In the genomic region with DNA sequence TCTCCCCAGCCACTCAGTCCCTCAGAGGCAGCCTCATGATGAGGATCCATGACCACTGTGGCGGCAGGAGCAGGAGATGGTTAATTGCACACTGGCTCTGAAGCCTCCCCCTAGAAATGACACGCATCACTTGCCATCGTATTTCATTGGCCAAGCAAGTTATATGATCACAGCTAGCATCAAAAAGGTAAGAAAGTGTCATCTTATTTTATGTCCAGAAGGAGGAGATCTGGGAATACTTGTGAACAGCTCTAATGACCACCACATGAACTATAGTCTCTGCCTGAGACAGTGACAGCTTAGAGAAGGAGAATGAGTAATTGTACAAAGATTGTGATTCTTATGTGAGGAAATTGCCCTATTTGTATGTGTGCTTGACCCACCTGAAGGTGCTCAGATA, we compare ENCODE assay signal across 13 cellular contexts.
DNase-seq lines count a peak whose midpoint lies in the region; ATAC-seq and TF ChIP-seq lines count a peak whose summit lies in the region.
"Had no signal": no experiment of that assay in that cellular context is flagged by ENCODE, and none has a peak within 500 bp of the region (broad histone marks: within the 10 kb centered on the region; RNA-seq: fewer than 3 reads in every experiment).

No MANE protein-coding gene starts in this region.

- H3K9me3 Mint-ChIP-seq in activated naive CD8-positive, alpha-beta T cell treated with anti-CD3 and anti-CD28 coated beads for 36 hours, result peaks cover 3% of the 10 kb centered on the region
- H3K9me3 Mint-ChIP-seq: memory B cell had no signal

- H3K4me3 Mint-ChIP-seq in activated naive CD8-positive, alpha-beta T cell treated with anti-CD3 and anti-CD28 coated beads for 36 hours, result no peak overlapping the region
- H3K4me3 Mint-ChIP-seq: memory B cell, WTC11 had no signal

- H3K4me3 ChIP-seq in LNCaP clone FGC (ENCODE audit: low read depth, low read length), result no peak overlapping the region

- no peaks in the 10 kb centered on the region for H3K36me3 Mint-ChIP-seq in activated naive CD8-positive, alpha-beta T cell treated with anti-CD3 and anti-CD28 coated beads for 36 hours
- H3K36me3 Mint-ChIP-seq: memory B cell had no signal

- ATAC-seq in HG02571 (IDR thresholded peaks at IDR 0.05; ENCODE audit: unreplicated experiment) (no peak), GM18909 (IDR thresholded peaks at IDR 0.05; ENCODE audit: poor library complexity, unreplicated experiment) (no peak)
- ATAC-seq: WTC11 had no signal

- TF ChIP-seq CTCF in LNCaP clone FGC (IDR thresholded peaks at IDR 0.05; ENCODE audit: control insufficient read depth, extremely low read depth, insufficient read depth), result peak; percentile 35; the same call in 1 of the 2 replicates

- no peaks in the 10 kb centered on the region for H3K4me1 Mint-ChIP-seq in activated naive CD8-positive, alpha-beta T cell treated with anti-CD3 and anti-CD28 coated beads for 36 hours
- H3K4me1 Mint-ChIP-seq: memory B cell had no signal

- DNase-seq in COLO829 (ENCODE audit: low spot score) (peak; percentile 21), LNCaP clone FGC (ENCODE audit: low read depth) (no peak), dermis blood vessel endothelial cell (peak; percentile 40), medulla oblongata (ENCODE audit: extremely low spot score) (peak; percentile 37)
- DNase-seq in activated naive CD8-positive, alpha-beta T cell treated with anti-CD3 and anti-CD28 coated beads for 36 hours, result no peak
- DNase-seq in activated effector memory CD4-positive, alpha-beta T cell treated with Interleukin-2 at 50 U/mL for 16 hours, result no peak
- DNase-seq: activated T-cell treated with anti-CD3 and anti-CD28 coated beads, Interleukin-2, amount 50 U/mL, for 1 hour; COR-L47; NCI-H2081 had no signal

- no peaks in the 10 kb centered on the region for H3K27me3 Mint-ChIP-seq in activated naive CD8-positive, alpha-beta T cell treated with anti-CD3 and anti-CD28 coated beads for 36 hours

- H3K27ac Mint-ChIP-seq in activated naive CD8-positive, alpha-beta T cell treated with anti-CD3 and anti-CD28 coated beads for 36 hours, result no peak overlapping the region
- H3K27ac Mint-ChIP-seq: memory B cell, WTC11 had no signal

Comparison
In these comparisons a context has a peak if more than half of its experiments do, and no peak if none do; other contexts are left out.
1. DNase-seq: peak in COLO829 (single experiment), dermis blood vessel endothelial cell (single experiment) and medulla oblongata (single experiment); none in LNCaP clone FGC (single experiment), activated naive CD8-positive, alpha-beta T cell treated with anti-CD3 and anti-CD28 coated beads for 36 hours (single experiment) and activated effector memory CD4-positive, alpha-beta T cell treated with Interleukin-2 at 50 U/mL for 16 hours (single experiment).